In genomic region chr6:11392778-11393507, GRCh38 we compare ENCODE assay signal across 1 cellular context.
A peak's percentile ranks its signal among the peaks of the same experiment; 100 is the strongest.
TF ChIP-seq lines count a peak whose summit lies in the region.

No MANE protein-coding gene starts in this region.

TF ChIP-seq in HepG2, 621 proteins besides CTCF, POLR2A, EP300 and RAD21 (continued from another document and continues in another):
- TF ChIP-seq, protein P1, sequence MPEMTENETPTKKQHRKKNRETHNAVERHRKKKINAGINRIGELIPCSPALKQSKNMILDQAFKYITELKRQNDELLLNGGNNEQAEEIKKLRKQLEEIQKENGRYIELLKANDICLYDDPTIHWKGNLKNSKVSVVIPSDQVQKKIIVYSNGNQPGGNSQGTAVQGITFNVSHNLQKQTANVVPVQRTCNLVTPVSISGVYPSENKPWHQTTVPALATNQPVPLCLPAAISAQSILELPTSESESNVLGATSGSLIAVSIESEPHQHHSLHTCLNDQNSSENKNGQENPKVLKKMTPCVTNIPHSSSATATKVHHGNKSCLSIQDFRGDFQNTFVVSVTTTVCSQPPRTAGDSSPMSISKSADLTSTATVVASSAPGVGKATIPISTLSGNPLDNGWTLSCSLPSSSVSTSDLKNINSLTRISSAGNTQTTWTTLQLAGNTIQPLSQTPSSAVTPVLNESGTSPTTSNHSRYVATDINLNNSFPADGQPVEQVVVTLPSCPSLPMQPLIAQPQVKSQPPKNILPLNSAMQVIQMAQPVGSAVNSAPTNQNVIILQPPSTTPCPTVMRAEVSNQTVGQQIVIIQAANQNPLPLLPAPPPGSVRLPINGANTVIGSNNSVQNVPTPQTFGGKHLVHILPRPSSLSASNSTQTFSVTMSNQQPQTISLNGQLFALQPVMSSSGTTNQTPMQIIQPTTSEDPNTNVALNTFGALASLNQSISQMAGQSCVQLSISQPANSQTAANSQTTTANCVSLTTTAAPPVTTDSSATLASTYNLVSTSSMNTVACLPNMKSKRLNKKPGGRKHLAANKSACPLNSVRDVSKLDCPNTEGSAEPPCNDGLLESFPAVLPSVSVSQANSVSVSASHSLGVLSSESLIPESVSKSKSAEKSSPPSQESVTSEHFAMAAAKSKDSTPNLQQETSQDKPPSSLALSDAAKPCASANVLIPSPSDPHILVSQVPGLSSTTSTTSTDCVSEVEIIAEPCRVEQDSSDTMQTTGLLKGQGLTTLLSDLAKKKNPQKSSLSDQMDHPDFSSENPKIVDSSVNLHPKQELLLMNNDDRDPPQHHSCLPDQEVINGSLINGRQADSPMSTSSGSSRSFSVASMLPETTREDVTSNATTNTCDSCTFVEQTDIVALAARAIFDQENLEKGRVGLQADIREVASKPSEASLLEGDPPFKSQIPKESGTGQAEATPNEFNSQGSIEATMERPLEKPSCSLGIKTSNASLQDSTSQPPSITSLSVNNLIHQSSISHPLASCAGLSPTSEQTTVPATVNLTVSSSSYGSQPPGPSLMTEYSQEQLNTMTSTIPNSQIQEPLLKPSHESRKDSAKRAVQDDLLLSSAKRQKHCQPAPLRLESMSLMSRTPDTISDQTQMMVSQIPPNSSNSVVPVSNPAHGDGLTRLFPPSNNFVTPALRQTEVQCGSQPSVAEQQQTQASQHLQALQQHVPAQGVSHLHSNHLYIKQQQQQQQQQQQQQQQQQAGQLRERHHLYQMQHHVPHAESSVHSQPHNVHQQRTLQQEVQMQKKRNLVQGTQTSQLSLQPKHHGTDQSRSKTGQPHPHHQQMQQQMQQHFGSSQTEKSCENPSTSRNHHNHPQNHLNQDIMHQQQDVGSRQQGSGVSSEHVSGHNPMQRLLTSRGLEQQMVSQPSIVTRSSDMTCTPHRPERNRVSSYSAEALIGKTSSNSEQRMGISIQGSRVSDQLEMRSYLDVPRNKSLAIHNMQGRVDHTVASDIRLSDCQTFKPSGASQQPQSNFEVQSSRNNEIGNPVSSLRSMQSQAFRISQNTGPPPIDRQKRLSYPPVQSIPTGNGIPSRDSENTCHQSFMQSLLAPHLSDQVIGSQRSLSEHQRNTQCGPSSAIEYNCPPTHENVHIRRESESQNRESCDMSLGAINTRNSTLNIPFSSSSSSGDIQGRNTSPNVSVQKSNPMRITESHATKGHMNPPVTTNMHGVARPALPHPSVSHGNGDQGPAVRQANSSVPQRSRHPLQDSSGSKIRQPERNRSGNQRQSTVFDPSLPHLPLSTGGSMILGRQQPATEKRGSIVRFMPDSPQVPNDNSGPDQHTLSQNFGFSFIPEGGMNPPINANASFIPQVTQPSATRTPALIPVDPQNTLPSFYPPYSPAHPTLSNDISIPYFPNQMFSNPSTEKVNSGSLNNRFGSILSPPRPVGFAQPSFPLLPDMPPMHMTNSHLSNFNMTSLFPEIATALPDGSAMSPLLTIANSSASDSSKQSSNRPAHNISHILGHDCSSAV (CRISPR knock-in tag; IDR thresholded peaks at IDR 0.05; ENCODE audit: borderline replicate concordance): no peak
- TF ChIP-seq RAD51 (IDR thresholded peaks at IDR 0.05; ENCODE audit: borderline replicate concordance) (no peak), RBFOX2 (IDR thresholded peaks at IDR 0.05; ENCODE audit: low read depth, low read length) (peak; percentile 68), CCDC6 (CRISPR knock-in tag; IDR thresholded peaks at IDR 0.05) (peak; percentile 72), CEBPB (IDR thresholded peaks at IDR 0.05; ENCODE audit: borderline replicate concordance, low read depth, low read length) (peak; percentile 74; the same call in 1 of the 2 replicates), CC2D1A (CRISPR knock-in tag; IDR thresholded peaks at IDR 0.05) (peak; percentile 61; the same call in 1 of the 2 replicates), YEATS4 (CRISPR knock-in tag; IDR thresholded peaks at IDR 0.05; ENCODE audit: borderline replicate concordance) (peak; percentile 94; the same call in 1 of the 2 replicates), ZNF724P (CRISPR knock-in tag; IDR thresholded peaks at IDR 0.05; ENCODE audit: borderline replicate concordance) (0 out of 2 replicates have a peak, but pooled peaks have one; percentile 72), SMARCC2 (IDR thresholded peaks at IDR 0.05) (no peak), GZF1 (CRISPR knock-in tag; IDR thresholded peaks at IDR 0.05) (peak; percentile 84), ZNF563 (CRISPR knock-in tag; IDR thresholded peaks at IDR 0.05) (peak; percentile 30), PLSCR1 (CRISPR knock-in tag; IDR thresholded peaks at IDR 0.05; ENCODE audit: borderline replicate concordance) (no peak), AHDC1 (CRISPR knock-in tag; IDR thresholded peaks at IDR 0.05; ENCODE audit: borderline replicate concordance) (peak; percentile 96), BRCA1 (CRISPR knock-in tag; IDR thresholded peaks at IDR 0.05) (peak; percentile 65), SP5 (CRISPR knock-in tag; IDR thresholded peaks at IDR 0.05; ENCODE audit: borderline replicate concordance, low read depth) (peak; percentile 88), ZNF513 (CRISPR knock-in tag; conservative IDR thresholded peaks at IDR 0.05) (no peak), SP4 (CRISPR knock-in tag; IDR thresholded peaks at IDR 0.05) (peak; percentile 62; the same call in 1 of the 2 replicates), NFYB (CRISPR knock-in tag; IDR thresholded peaks at IDR 0.05) (no peak; the same call in 1 of the 2 replicates), POLR2AphosphoS2 (IDR thresholded peaks at IDR 0.05; ENCODE audit: low read depth, low read length) (no peak)
- TF ChIP-seq, protein P2, sequence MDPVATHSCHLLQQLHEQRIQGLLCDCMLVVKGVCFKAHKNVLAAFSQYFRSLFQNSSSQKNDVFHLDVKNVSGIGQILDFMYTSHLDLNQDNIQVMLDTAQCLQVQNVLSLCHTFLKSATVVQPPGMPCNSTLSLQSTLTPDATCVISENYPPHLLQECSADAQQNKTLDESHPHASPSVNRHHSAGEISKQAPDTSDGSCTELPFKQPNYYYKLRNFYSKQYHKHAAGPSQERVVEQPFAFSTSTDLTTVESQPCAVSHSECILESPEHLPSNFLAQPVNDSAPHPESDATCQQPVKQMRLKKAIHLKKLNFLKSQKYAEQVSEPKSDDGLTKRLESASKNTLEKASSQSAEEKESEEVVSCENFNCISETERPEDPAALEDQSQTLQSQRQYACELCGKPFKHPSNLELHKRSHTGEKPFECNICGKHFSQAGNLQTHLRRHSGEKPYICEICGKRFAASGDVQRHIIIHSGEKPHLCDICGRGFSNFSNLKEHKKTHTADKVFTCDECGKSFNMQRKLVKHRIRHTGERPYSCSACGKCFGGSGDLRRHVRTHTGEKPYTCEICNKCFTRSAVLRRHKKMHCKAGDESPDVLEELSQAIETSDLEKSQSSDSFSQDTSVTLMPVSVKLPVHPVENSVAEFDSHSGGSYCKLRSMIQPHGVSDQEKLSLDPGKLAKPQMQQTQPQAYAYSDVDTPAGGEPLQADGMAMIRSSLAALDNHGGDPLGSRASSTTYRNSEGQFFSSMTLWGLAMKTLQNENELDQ (CRISPR knock-in tag; IDR thresholded peaks at IDR 0.05; ENCODE audit: borderline replicate concordance): peak; percentile 76; the same call in 1 of the 2 replicates
- TF ChIP-seq, protein P3, sequence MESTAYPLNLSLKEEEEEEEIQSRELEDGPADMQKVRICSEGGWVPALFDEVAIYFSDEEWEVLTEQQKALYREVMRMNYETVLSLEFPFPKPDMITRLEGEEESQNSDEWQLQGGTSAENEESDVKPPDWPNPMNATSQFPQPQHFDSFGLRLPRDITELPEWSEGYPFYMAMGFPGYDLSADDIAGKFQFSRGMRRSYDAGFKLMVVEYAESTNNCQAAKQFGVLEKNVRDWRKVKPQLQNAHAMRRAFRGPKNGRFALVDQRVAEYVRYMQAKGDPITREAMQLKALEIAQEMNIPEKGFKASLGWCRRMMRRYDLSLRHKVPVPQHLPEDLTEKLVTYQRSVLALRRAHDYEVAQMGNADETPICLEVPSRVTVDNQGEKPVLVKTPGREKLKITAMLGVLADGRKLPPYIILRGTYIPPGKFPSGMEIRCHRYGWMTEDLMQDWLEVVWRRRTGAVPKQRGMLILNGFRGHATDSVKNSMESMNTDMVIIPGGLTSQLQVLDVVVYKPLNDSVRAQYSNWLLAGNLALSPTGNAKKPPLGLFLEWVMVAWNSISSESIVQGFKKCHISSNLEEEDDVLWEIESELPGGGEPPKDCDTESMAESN (CRISPR knock-in tag; conservative IDR thresholded peaks at IDR 0.05): peak; percentile 79
- TF ChIP-seq, protein P4, sequence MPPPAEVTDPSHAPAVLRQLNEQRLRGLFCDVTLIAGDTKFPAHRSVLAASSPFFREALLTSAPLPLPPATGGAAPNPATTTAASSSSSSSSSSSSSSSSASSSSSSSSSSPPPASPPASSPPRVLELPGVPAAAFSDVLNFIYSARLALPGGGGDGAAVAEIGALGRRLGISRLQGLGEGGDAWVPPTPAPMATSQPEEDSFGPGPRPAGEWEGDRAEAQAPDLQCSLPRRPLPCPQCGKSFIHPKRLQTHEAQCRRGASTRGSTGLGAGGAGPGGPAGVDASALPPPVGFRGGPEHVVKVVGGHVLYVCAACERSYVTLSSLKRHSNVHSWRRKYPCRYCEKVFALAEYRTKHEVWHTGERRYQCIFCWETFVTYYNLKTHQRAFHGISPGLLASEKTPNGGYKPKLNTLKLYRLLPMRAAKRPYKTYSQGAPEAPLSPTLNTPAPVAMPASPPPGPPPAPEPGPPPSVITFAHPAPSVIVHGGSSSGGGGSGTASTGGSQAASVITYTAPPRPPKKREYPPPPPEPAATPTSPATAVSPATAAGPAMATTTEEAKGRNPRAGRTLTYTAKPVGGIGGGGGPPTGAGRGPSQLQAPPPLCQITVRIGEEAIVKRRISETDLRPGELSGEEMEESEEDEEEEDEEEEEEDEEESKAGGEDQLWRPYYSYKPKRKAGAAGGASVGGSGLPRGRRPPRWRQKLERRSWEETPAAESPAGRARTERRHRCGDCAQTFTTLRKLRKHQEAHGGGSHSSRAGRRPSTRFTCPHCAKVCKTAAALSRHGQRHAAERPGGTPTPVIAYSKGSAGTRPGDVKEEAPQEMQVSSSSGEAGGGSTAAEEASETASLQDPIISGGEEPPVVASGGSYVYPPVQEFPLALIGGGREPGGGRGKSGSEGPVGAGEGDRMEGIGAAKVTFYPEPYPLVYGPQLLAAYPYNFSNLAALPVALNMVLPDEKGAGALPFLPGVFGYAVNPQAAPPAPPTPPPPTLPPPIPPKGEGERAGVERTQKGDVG (CRISPR knock-in tag; IDR thresholded peaks at IDR 0.05; ENCODE audit: borderline replicate concordance): peak; percentile 92; the same call in 1 of the 2 replicates
- TF ChIP-seq, protein P5, sequence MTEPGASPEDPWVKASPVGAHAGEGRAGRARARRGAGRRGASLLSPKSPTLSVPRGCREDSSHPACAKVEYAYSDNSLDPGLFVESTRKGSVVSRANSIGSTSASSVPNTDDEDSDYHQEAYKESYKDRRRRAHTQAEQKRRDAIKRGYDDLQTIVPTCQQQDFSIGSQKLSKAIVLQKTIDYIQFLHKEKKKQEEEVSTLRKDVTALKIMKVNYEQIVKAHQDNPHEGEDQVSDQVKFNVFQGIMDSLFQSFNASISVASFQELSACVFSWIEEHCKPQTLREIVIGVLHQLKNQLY (CRISPR knock-in tag; IDR thresholded peaks at IDR 0.05): peak; percentile 97
- TF ChIP-seq, protein P6, sequence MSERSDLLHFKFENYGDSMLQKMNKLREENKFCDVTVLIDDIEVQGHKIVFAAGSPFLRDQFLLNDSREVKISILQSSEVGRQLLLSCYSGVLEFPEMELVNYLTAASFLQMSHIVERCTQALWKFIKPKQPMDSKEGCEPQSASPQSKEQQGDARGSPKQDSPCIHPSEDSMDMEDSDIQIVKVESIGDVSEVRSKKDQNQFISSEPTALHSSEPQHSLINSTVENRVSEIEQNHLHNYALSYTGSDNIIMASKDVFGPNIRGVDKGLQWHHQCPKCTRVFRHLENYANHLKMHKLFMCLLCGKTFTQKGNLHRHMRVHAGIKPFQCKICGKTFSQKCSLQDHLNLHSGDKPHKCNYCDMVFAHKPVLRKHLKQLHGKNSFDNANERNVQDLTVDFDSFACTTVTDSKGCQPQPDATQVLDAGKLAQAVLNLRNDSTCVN (CRISPR knock-in tag; IDR thresholded peaks at IDR 0.05; ENCODE audit: borderline replicate concordance): peak; percentile 88
